Comparison of ENCODE assay signal across 10 cellular contexts in the genomic region with DNA sequence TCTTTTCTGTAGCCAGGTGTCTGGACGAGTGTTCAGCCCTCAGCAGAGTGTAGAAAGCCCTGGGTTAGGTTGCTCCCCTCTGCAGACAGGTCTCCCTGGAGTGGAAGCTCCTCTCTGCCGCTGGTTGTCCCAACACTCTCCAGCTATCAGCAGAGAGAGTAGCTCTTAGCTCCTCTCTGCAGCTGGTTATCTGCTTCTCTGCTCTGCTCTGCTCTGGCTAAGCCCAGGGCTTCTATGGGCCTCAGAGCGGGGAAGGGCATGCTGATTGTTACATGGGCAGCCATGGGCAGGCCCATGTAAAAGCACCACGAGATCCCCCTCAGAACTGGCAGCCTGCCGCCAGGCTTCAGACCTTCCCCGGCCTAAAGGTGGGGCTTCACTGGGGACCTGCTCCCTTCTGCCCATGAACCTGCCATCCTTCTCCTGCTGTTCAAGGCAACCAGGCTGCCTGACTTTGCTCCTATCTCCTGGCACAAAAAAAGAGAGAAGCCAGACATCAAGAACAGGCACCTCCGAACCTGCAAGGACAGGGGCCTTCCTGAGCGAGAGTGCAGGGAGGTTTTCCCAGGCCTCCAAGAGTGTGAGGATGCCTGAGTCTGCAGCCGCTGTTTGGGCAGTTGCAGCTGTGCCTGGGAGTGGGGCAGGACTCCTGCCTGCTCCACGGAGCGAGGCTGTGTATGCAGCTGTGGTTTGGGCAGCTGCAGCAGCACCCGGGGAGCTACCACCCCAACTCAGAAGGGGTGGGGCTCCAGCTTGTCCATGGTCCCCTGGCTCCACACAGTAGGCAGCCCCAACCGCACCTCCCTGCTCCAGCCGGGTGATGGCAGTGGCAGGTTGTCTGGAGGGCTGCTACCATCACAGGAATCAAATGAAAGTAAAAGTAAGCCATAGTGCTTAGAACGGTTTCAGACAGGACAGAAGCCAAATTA.
DNase-seq lines count a peak whose midpoint lies in the region; ATAC-seq and TF ChIP-seq lines count a peak whose summit lies in the region.
"Had no signal": no experiment of that assay in that cellular context is flagged by ENCODE, and none has a peak within 500 bp of the region (broad histone marks: within the 10 kb centered on the region; RNA-seq: fewer than 3 reads in every experiment).

No MANE protein-coding gene starts in this region.

- peak overlapping the region; percentile 50 for H3K27ac Mint-ChIP-seq in neural crest cell (ENCODE audit: unreplicated experiment)
- H3K27ac Mint-ChIP-seq: activated naive CD4-positive, alpha-beta T cell treated with anti-CD3 and anti-CD28 coated beads for 36 hours had no signal

- no peak overlapping the region for H3K27ac ChIP-seq in WERI-Rb-1

- H3K4me3 Mint-ChIP-seq in neural crest cell: no peak overlapping the region
- H3K4me3 Mint-ChIP-seq: activated naive CD4-positive, alpha-beta T cell treated with anti-CD3 and anti-CD28 coated beads for 36 hours had no signal

- peaks cover 6% of the 10 kb centered on the region for H3K27me3 ChIP-seq in WERI-Rb-1 (ENCODE audit: insufficient read depth, low read depth, severe bottlenecking)

- no peak overlapping the region for H3K4me3 ChIP-seq in WERI-Rb-1 (ENCODE audit: low read depth, low read length)

- ATAC-seq in GM18498 (IDR thresholded peaks at IDR 0.05; ENCODE audit: unreplicated experiment) (peak; percentile 56), HG03432 (IDR thresholded peaks at IDR 0.05; ENCODE audit: unreplicated experiment) (peak; percentile 92), HG02870 (IDR thresholded peaks at IDR 0.05; ENCODE audit: unreplicated experiment) (no peak)

- no peaks in the 10 kb centered on the region for H3K36me3 Mint-ChIP-seq in neural crest cell (ENCODE audit: low read depth)

- no peaks in the 10 kb centered on the region for H3K9me3 ChIP-seq in WERI-Rb-1 (ENCODE audit: severe bottlenecking)

- H3K4me1 Mint-ChIP-seq in neural crest cell: no peaks in the 10 kb centered on the region

- DNase-seq in WERI-Rb-1: no peak
- DNase-seq in neural crest cell (ENCODE audit: low read depth, low spot score): no peak
- DNase-seq in NCI-H146 (lab: John Stamatoyannopoulos, UW): no peak
- DNase-seq in Kasumi-1 (lab: John Stamatoyannopoulos, UW): no peak
- no peak for DNase-seq in AG08396 (ENCODE audit: low spot score)
- DNase-seq: activated naive CD4-positive, alpha-beta T cell treated with anti-CD3 and anti-CD28 coated beads for 36 hours; NCI-H1092 had no signal

- no peaks in the 10 kb centered on the region for H3K27me3 Mint-ChIP-seq in neural crest cell (ENCODE audit: low read depth)

- 0 out of 2 replicates have a peak, but pooled peaks have one; percentile 2 for TF ChIP-seq CTCF in WERI-Rb-1 (IDR thresholded peaks at IDR 0.05; ENCODE audit: low read depth, low read length)
- TF ChIP-seq CTCF in neural crest cell (conservative IDR thresholded peaks at IDR 0.05): no peak

- H3K36me3 ChIP-seq in WERI-Rb-1: no peaks in the 10 kb centered on the region

- no peaks in the 10 kb centered on the region for H3K9me3 Mint-ChIP-seq in neural crest cell
- H3K9me3 Mint-ChIP-seq: activated naive CD4-positive, alpha-beta T cell treated with anti-CD3 and anti-CD28 coated beads for 36 hours had no signal
